Comparison of ENCODE assay signal across 27 cellular contexts in genomic region chr1:89269277-89269676, GRCh38. TPM values are rescaled to one million over a fixed set of nuclear protein-coding genes. Genes with fewer than 3 reads are reported as not detected.
A peak's percentile ranks its signal among the peaks of the same experiment; 100 is the strongest.
DNase-seq lines count a peak whose midpoint lies in the region; ATAC-seq, FAIRE-seq and TF ChIP-seq lines count a peak whose summit lies in the region.
"Had no signal": no experiment of that assay in that cellular context is flagged by ENCODE, and none has a peak within 500 bp of the region (broad histone marks: within the 10 kb centered on the region; RNA-seq: fewer than 3 reads in every experiment).

No MANE protein-coding gene starts in this region.

- no peak for ATAC-seq in activated T-cell treated with anti-CD3 and anti-CD28 coated beads, Interleukin-2, amount 50 U/mL, for 4 hours
- no peak for ATAC-seq in HG02981 (IDR thresholded peaks at IDR 0.05; ENCODE audit: unreplicated experiment)
- ATAC-seq: foreskin keratinocyte; Right ventricle myocardium inferior; stimulated activated naive CD8-positive, alpha-beta T cell treated with anti-CD3 and anti-CD28 coated beads, Interleukin-15, Interleukin-2, amounts not matched to agents 100 U/mL and 50 U/mL, for 24 hours had no signal

- H3K9me3 Mint-ChIP-seq in activated T-cell treated with anti-CD3 and anti-CD28 coated beads, Interleukin-2, amount 50 U/mL, for 4 hours: peaks cover 4% of the 10 kb centered on the region
- peaks cover 3% of the 10 kb centered on the region for H3K9me3 Mint-ChIP-seq in activated CD4-positive, alpha-beta memory T cell treated with anti-CD3 and anti-CD28 coated beads, Interleukin-2, amount 10 ng/mL, durations not matched to agents 7 days and 5 days
- peaks cover 0 to 5% (median 3%) of the 10 kb centered on the region in 6 donors for H3K9me3 Mint-ChIP-seq in immature natural killer cell

- CTCF ChIA-PET in activated CD4-positive, alpha-beta memory T cell treated with anti-CD3 and anti-CD28 coated beads, Interleukin-2, amount 10 ng/mL, durations not matched to agents 7 days and 5 days (lab: Charles Lee): interaction anchor here (1.0 to 1.1 kb wide), 2 partner anchors 10 to 143 kb away, joined by 3 to 5 read pairs; partner anchors contain the start of gene GBP2

- H3K9me3 ChIP-seq in tibial artery (no peaks in the 10 kb centered on the region), Karpas-422 (ENCODE audit: low read length) (no peaks in the 10 kb centered on the region)
- H3K9me3 ChIP-seq: MG63 had no signal

- H3K27ac ChIP-seq in tibial artery (no peak overlapping the region), Karpas-422 (ENCODE audit: low read length) (no peak overlapping the region)
- H3K27ac ChIP-seq: foreskin keratinocyte, hepatocyte had no signal

- no peaks in the 10 kb centered on the region for H3K79me2 ChIP-seq in Karpas-422 (ENCODE audit: low read length)
- H3K79me2 ChIP-seq: hepatocyte had no signal

- H4K20me1 ChIP-seq in Karpas-422 (ENCODE audit: insufficient read depth, low read depth, low read length): no peaks in the 10 kb centered on the region

- H3K36me3 Mint-ChIP-seq in activated T-cell treated with anti-CD3 and anti-CD28 coated beads, Interleukin-2, amount 50 U/mL, for 4 hours (ENCODE audit: insufficient read depth): peaks cover 62% of the 10 kb centered on the region
- H3K36me3 Mint-ChIP-seq in activated CD4-positive, alpha-beta memory T cell treated with anti-CD3 and anti-CD28 coated beads, Interleukin-2, amount 10 ng/mL, durations not matched to agents 7 days and 5 days (ENCODE audit: low read depth): peaks cover 87% of the 10 kb centered on the region
- peaks cover 34 to 67% (median 50%) of the 10 kb centered on the region in 3 donors for H3K36me3 Mint-ChIP-seq in immature natural killer cell

- no peak overlapping the region for H3K4me2 ChIP-seq in Karpas-422 (ENCODE audit: low read depth, low read length, poor library complexity, severe bottlenecking)
- H3K4me2 ChIP-seq: hepatocyte had no signal

- intact Hi-C loops in tibial artery (cut with DNase I; ENCODE audit: low total_unique reads): no loop called here

- no peak for DNase-seq in activated T-cell treated with anti-CD3 and anti-CD28 coated beads, Interleukin-2, amount 50 U/mL, for 4 hours
- no peak for DNase-seq in activated T-cell treated with anti-CD3 and anti-CD28 coated beads, Interleukin-2, amount 50 U/mL, for 1 hour
- no peak for DNase-seq in GM12892 (ENCODE audit: insufficient read length)
- no peak for DNase-seq in activated CD4-positive, alpha-beta memory T cell treated with anti-CD3 and anti-CD28 coated beads, Interleukin-2, amount 10 ng/mL, durations not matched to agents 7 days and 5 days
- no peak for DNase-seq in immature natural killer cell
- no peak for DNase-seq in tibial artery
- no peak for DNase-seq in Karpas-422
- DNase-seq: activated effector memory CD4-positive, alpha-beta T cell treated with anti-CD3 and anti-CD28 coated beads, Interleukin-2, amount 50 U/mL, for 16 hours; DMS79; foreskin keratinocyte; HCEC 1CT; MG63; NCI-H187; NCI-H748 treated with DMSO at 0.1 percent for 48 hours; OCI-M1; small intestine; stimulated activated CD4-positive, alpha-beta T cell treated with anti-CD3 and anti-CD28 coated beads, Interleukin-2, amount 100 ng/mL, for 48 hours; stimulated activated naive CD8-positive, alpha-beta T cell treated with anti-CD3 and anti-CD28 coated beads, Interleukin-15, Interleukin-2, amounts not matched to agents 100 U/mL and 50 U/mL, for 24 hours; SW 1271; trophoblast cell had no signal

- H3K27me3 ChIP-seq in tibial artery: no peaks in the 10 kb centered on the region
- H3K27me3 ChIP-seq in Karpas-422 (ENCODE audit: low read length): no peaks in the 10 kb centered on the region
- H3K27me3 ChIP-seq: foreskin keratinocyte, hepatocyte, MG63 had no signal

- POLR2A ChIA-PET in activated CD4-positive, alpha-beta memory T cell treated with anti-CD3 and anti-CD28 coated beads, Interleukin-2, amount 10 ng/mL, durations not matched to agents 7 days and 5 days (lab: Charles Lee): interaction anchor here (7.6 to 10.1 kb wide), 3 partner anchors 9 to 70 kb away, joined by 77 to 171 read pairs (median 86); partner anchors contain the start of gene GBP4

- peak; percentile 50 for FAIRE-seq in GM12892 (lab: Jason Lieb, UNC)
- FAIRE-seq: astrocyte, islet of Langerhans, small intestine had no signal

- no peak overlapping the region for H3K4me3 ChIP-seq in tibial artery
- H3K4me3 ChIP-seq in Karpas-422 (ENCODE audit: low read length): no peak overlapping the region
- H3K4me3 ChIP-seq: hepatocyte, MG63 had no signal

- no peak overlapping the region for H3K9ac ChIP-seq in Karpas-422 (ENCODE audit: low read length)

- H3K27ac Mint-ChIP-seq in activated CD4-positive, alpha-beta memory T cell treated with anti-CD3 and anti-CD28 coated beads, Interleukin-2, amount 10 ng/mL, durations not matched to agents 7 days and 5 days: no peak overlapping the region
- peak overlapping the region; percentile 87 to 97 (median 92) for H3K27ac Mint-ChIP-seq in immature natural killer cell

- H3K4me1 Mint-ChIP-seq in activated T-cell treated with anti-CD3 and anti-CD28 coated beads, Interleukin-2, amount 50 U/mL, for 4 hours (ENCODE audit: low read depth): peaks cover 64% of the 10 kb centered on the region
- peaks cover 62% of the 10 kb centered on the region for H3K4me1 Mint-ChIP-seq in activated CD4-positive, alpha-beta memory T cell treated with anti-CD3 and anti-CD28 coated beads, Interleukin-2, amount 10 ng/mL, durations not matched to agents 7 days and 5 days
- peaks cover 61 to 84% of the 10 kb centered on the region in 2 donors for H3K4me1 Mint-ChIP-seq in immature natural killer cell

- peak overlapping the region; percentile 92 for H3K4me3 Mint-ChIP-seq in activated T-cell treated with anti-CD3 and anti-CD28 coated beads, Interleukin-2, amount 50 U/mL, for 4 hours
- peak overlapping the region; percentile 99 for H3K4me3 Mint-ChIP-seq in activated CD4-positive, alpha-beta memory T cell treated with anti-CD3 and anti-CD28 coated beads, Interleukin-2, amount 10 ng/mL, durations not matched to agents 7 days and 5 days
- peak overlapping the region; percentile 91 to 100 (median 100) for H3K4me3 Mint-ChIP-seq in immature natural killer cell

- no peaks in the 10 kb centered on the region for H3K27me3 Mint-ChIP-seq in activated T-cell treated with anti-CD3 and anti-CD28 coated beads, Interleukin-2, amount 50 U/mL, for 4 hours (ENCODE audit: low read depth)
- H3K27me3 Mint-ChIP-seq in activated CD4-positive, alpha-beta memory T cell treated with anti-CD3 and anti-CD28 coated beads, Interleukin-2, amount 10 ng/mL, durations not matched to agents 7 days and 5 days: no peaks in the 10 kb centered on the region
- H3K27me3 Mint-ChIP-seq in immature natural killer cell (ENCODE audit: low read depth in 3 of 3): peaks cover 5 to 8% (median 5%) of the 10 kb centered on the region in 3 donors

- no peak for TF ChIP-seq CTCF in tibial artery (IDR thresholded peaks at IDR 0.05)

- no peaks in the 10 kb centered on the region for H3K9me2 ChIP-seq in Karpas-422 (replicated peaks; ENCODE audit: insufficient read depth, low read length)

- H2AFZ ChIP-seq in Karpas-422 (ENCODE audit: low read length): no peak overlapping the region
- H2AFZ ChIP-seq: hepatocyte had no signal

- no peak for TF ChIP-seq POLR2A in GM12892 (IDR thresholded peaks at IDR 0.05; ENCODE audit: low read depth, low read length)

- H3K4me1 ChIP-seq in tibial artery (peaks cover 0 to 13% (median 2%) of the 10 kb centered on the region in 4 donors), Karpas-422 (ENCODE audit: low read length) (no peaks in the 10 kb centered on the region)

- no peaks in the 10 kb centered on the region for H3K36me3 ChIP-seq in tibial artery
- no peaks in the 10 kb centered on the region for H3K36me3 ChIP-seq in Karpas-422 (ENCODE audit: insufficient read depth, low read length)
- H3K36me3 ChIP-seq: MG63 had no signal

RNA-seq across cellular contexts. Expression of gene GBP5, which starts 3.4 kb away (rescaled TPM):
- 100 to 1,000 TPM in 2 of 3 donors, 10 to 100 TPM in 1; 63.4 to 177 (median 147) TPM for total RNA-seq in activated T-cell treated with anti-CD3 and anti-CD28 coated beads, Interleukin-2, amount 50 U/mL, for 4 hours
- polyA plus RNA-seq in GM12892 (2012; ENCODE audit: missing spikeins): 2.5 TPM
- 100 to 1,000 TPM; 231 to 234 TPM for total RNA-seq in activated CD4-positive, alpha-beta memory T cell treated with anti-CD3 and anti-CD28 coated beads, Interleukin-2, amount 10 ng/mL, durations not matched to agents 7 days and 5 days
- 100 to 1,000 TPM in 1 of 3 donors, 10 to 100 TPM in 2; 74.4 to 212 (median 90.8) TPM for polyA plus RNA-seq in immature natural killer cell
- not detected in 2 replicates for total RNA-seq in Karpas-422 (2014; rRNA removed; shearing (Covaris generic); ENCODE audit: low replicate concordance)
- total RNA-seq: epithelial cell of proximal tubule, foreskin keratinocyte, hepatocyte had no signal
- polyA plus RNA-seq: AG04450, foreskin keratinocyte, hepatocyte had no signal

Comparison
In these comparisons a context has a peak if more than half of its experiments do, and no peak if none do; other contexts are left out.
1. RNA of gene GBP5, which starts 3.4 kb away (total RNA-seq): 231 to 234 TPM in activated CD4-positive, alpha-beta memory T cell treated with anti-CD3 and anti-CD28 coated beads, Interleukin-2, amount 10 ng/mL, durations not matched to agents 7 days and 5 days and 63.4 to 177 TPM in activated T-cell treated with anti-CD3 and anti-CD28 coated beads, Interleukin-2, amount 50 U/mL, for 4 hours; not detected in Karpas-422; every median in the first group is over 10 times any median in the second.
2. Peak in every context shown above with its lines, with median percentiles within 50 percentile points of each other: H3K4me3 Mint-ChIP-seq.